In the genomic region with DNA sequence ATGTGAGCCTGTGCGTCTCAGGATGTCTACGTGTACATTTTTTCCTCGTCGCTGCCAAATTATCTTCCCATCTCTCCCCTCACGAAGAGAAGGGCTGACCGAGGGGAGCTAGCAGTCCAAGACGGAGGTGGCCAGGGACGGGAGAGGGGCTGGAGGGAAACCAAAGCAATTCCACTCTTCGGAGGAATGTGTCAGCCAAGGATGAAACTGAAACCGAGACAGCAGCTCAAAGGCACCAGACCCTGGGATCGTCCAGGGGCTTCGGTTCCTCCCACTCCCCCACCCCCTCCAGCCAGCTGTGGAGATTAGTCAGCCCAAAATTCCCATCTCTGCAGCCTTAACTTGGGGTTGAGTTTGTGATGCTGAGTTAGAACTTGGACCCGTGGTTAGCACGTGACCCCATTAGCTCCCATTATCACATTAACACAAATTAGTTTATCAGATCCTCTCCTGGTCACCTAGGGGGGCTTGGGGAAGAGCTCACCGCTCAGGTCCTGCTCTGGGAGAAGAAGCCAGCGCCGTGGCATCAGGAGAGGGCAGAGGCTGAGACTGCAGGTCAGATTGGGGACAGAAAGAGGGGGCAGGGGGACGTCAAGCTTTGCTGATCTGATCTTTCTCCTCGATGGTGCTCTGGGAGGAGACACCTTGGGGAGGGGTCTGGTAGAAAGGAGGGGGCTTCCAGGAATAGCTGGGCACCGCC, we compare ENCODE assay signal across 11 cellular contexts. TPM values are rescaled to one million over a fixed set of nuclear protein-coding genes. Genes with fewer than 3 reads are reported as not detected.
DNase-seq lines count a peak whose midpoint lies in the region; ATAC-seq and TF ChIP-seq lines count a peak whose summit lies in the region.
"Had no signal": no experiment of that assay in that cellular context is flagged by ENCODE, and none has a peak within 500 bp of the region (broad histone marks: within the 10 kb centered on the region; RNA-seq: fewer than 3 reads in every experiment).

No MANE protein-coding gene starts in this region.

- H4K5ac ChIP-seq in H9 (ENCODE audit: insufficient read length, low read depth, low read length), result no peak overlapping the region

- no peak overlapping the region for H3K27ac ChIP-seq in CD4-positive, alpha-beta T cell (ENCODE audit: low read depth, low read length)
- no peak overlapping the region for H3K27ac ChIP-seq in HEK293 (ENCODE audit: extremely low read depth, low read depth, low read length)
- peak overlapping the region; percentile 57 for H3K27ac ChIP-seq in trophoblast cell (ENCODE audit: low read depth, low read length)
- no peak overlapping the region for H3K27ac ChIP-seq in H9 (ENCODE audit: insufficient read length, low read depth, low read length)

- H4K91ac ChIP-seq in trophoblast cell (ENCODE audit: low read depth, low read length) (peak overlapping the region; percentile 38), H9 (ENCODE audit: insufficient read length, low read depth, low read length) (no peak overlapping the region)

- no peak for DNase-seq in CD4-positive, alpha-beta T cell
- DNase-seq in chondrocyte (ENCODE audit: low spot score) (no peak), trophoblast cell (peak in 1 of 2 donors; percentile 71), NCI-H2081 (lab: John Stamatoyannopoulos, UW) (no peak), H9 (no peak)
- no peak for DNase-seq in NK-92 treated with Interleukin-12 subunit alpha and Interleukin-12 subunit beta, amount 100 ng/mL, for 24 hours (lab: John Stamatoyannopoulos, UW)
- DNase-seq: naive thymus-derived CD4-positive, alpha-beta T cell; NCI-H187; T1000 had no signal

- peak overlapping the region; percentile 75 for H2BK120ac ChIP-seq in trophoblast cell (ENCODE audit: insufficient read depth, low read length, poor library complexity)
- H2BK120ac ChIP-seq in H9 (ENCODE audit: low read depth, low read length, poor library complexity, severe bottlenecking), result no peak overlapping the region

- H2BK12ac ChIP-seq in trophoblast cell (ENCODE audit: low read length), result no peak overlapping the region
- H2BK12ac ChIP-seq in H9 (ENCODE audit: insufficient read length, low read depth, low read length), result no peak overlapping the region

- CTCF ChIA-PET in CD4-positive, alpha-beta T cell (lab: Charles Lee), result interaction anchor here (2.1 to 5.7 kb wide), 2 partner anchors 33 to 37 kb away, joined by 19 to 76 read pairs; no protein-coding TSS in a partner anchor
- CTCF ChIA-PET in HEK293 (lab: Yijun Ruan, JAX), result interaction anchor here (0.7 to 1.7 kb wide), 8 partner anchors 11 to 72 kb away, joined by 3 to 7 read pairs (median 3); no protein-coding TSS in a partner anchor

- H3K14ac ChIP-seq in trophoblast cell (ENCODE audit: low read length) (peak overlapping the region; percentile 66), H9 (ENCODE audit: insufficient read depth, low read length) (no peak overlapping the region)

- peaks cover 5% of the 10 kb centered on the region for H3K4me1 Mint-ChIP-seq in CD4-positive, alpha-beta T cell (ENCODE audit: low read depth)
- peaks cover 32% of the 10 kb centered on the region for H3K4me1 Mint-ChIP-seq in chondrocyte (ENCODE audit: low read depth)
- peaks cover 4 to 18% of the 10 kb centered on the region in 2 experiments; a peak in 3 of 4 replicates for H3K4me1 Mint-ChIP-seq in H9

- no peak overlapping the region for H2BK20ac ChIP-seq in H9 (ENCODE audit: low read depth, low read length, poor library complexity, severe bottlenecking)

- H3K4me1 ChIP-seq in HEK293 (ENCODE audit: control insufficient read depth, insufficient read depth, low read length) (no peaks in the 10 kb centered on the region; the same call in 1 of the 2 replicates), trophoblast cell (ENCODE audit: control insufficient read depth in 1 of 2, insufficient read depth in 2 of 2, low read length in 2 of 2) (peaks cover 26 to 34% of the 10 kb centered on the region in 2 experiments), H9 (ENCODE audit: insufficient read depth, low read length) (no peaks in the 10 kb centered on the region; the same call in 1 of the 2 replicates)

- H3K4me3 ChIP-seq in HEK293 (ENCODE audit: low read depth, low read length) (no peak overlapping the region), trophoblast cell (ENCODE audit: low read depth, low read length) (no peak overlapping the region)

- no peaks in the 10 kb centered on the region for H3K9me3 Mint-ChIP-seq in CD4-positive, alpha-beta T cell
- no peaks in the 10 kb centered on the region for H3K9me3 Mint-ChIP-seq in chondrocyte (ENCODE audit: low read depth)
- peaks cover 0 to 80% of the 10 kb centered on the region in 2 experiments; a peak in 3 of 5 replicates for H3K9me3 Mint-ChIP-seq in H9
- H3K9me3 Mint-ChIP-seq: naive thymus-derived CD4-positive, alpha-beta T cell had no signal

- no peak overlapping the region for H3T11ph ChIP-seq in H9 (ENCODE audit: low read length)

- no peak overlapping the region for H2AK5ac ChIP-seq in trophoblast cell (ENCODE audit: low read length)
- H2AK5ac ChIP-seq in H9 (ENCODE audit: insufficient read length, low read length), result no peak overlapping the region

- no peaks in the 10 kb centered on the region for H4K20me1 ChIP-seq in H9 (ENCODE audit: control insufficient read depth, insufficient read depth, insufficient read length)

- H3K27ac Mint-ChIP-seq in CD4-positive, alpha-beta T cell, result no peak overlapping the region
- H3K27ac Mint-ChIP-seq in chondrocyte (ENCODE audit: unreplicated experiment), result peak overlapping the region; percentile 95
- no peak overlapping the region; a peak in 2 of 7 replicates for H3K27ac Mint-ChIP-seq in H9
- H3K27ac Mint-ChIP-seq: activated naive CD8-positive, alpha-beta T cell had no signal

- H3K56ac ChIP-seq in H9 (ENCODE audit: insufficient read length, low read depth, low read length), result no peak overlapping the region

- H3K79me2 ChIP-seq in trophoblast cell (ENCODE audit: control insufficient read depth, insufficient read depth, low read length, poor library complexity) (peaks cover 2% of the 10 kb centered on the region), H9 (ENCODE audit: insufficient read depth, low read length) (no peaks in the 10 kb centered on the region)

- H3K27me3 ChIP-seq in CD4-positive, alpha-beta T cell (ENCODE audit: control insufficient read depth, insufficient read depth, low read length), result no peaks in the 10 kb centered on the region
- H3K27me3 ChIP-seq in trophoblast cell (ENCODE audit: insufficient read depth, low read length) (no peaks in the 10 kb centered on the region), H9 (ENCODE audit: insufficient read depth, low read length) (no peaks in the 10 kb centered on the region)

- H3K4ac ChIP-seq in trophoblast cell (ENCODE audit: low read depth, low read length) (no peak overlapping the region), H9 (ENCODE audit: low read depth, low read length) (no peak overlapping the region)

- no peak for TF ChIP-seq CTCF in CD4-positive, alpha-beta T cell (IDR thresholded peaks at IDR 0.05)
- TF ChIP-seq CTCF in HEK293 (tag by site-specific recombination; IDR thresholded peaks at IDR 0.05) (no peak), chondrocyte (IDR thresholded peaks at IDR 0.05) (no peak), H9 (conservative IDR thresholded peaks at IDR 0.05) (no peak)

- intact Hi-C loops in CD4-positive, alpha-beta T cell (cut with DNase I, micrococcal nuclease), result no loop called here

- H4K8ac ChIP-seq in trophoblast cell (ENCODE audit: low read depth, low read length) (peak overlapping the region; percentile 7), H9 (replicated peaks; ENCODE audit: insufficient read length, low read depth, low read length) (no peak overlapping the region)

- peaks cover 3% of the 10 kb centered on the region for H3K23me2 ChIP-seq in H9 (ENCODE audit: insufficient read length, low read depth, low read length, poor library complexity, severe bottlenecking)

- H3K27me3 Mint-ChIP-seq in CD4-positive, alpha-beta T cell, result no peaks in the 10 kb centered on the region
- H3K27me3 Mint-ChIP-seq in chondrocyte (ENCODE audit: low read depth) (no peaks in the 10 kb centered on the region), H9 (ENCODE audit: low read depth) (peaks cover 62% of the 10 kb centered on the region)
- H3K27me3 Mint-ChIP-seq: activated naive CD8-positive, alpha-beta T cell; naive thymus-derived CD4-positive, alpha-beta T cell had no signal

- H3K9me3 ChIP-seq in CD4-positive, alpha-beta T cell (ENCODE audit: control insufficient read depth, low read length), result no peaks in the 10 kb centered on the region
- H3K9me3 ChIP-seq in HEK293 (ENCODE audit: control insufficient read depth, insufficient read depth, low read depth, low read length), result no peaks in the 10 kb centered on the region
- no peaks in the 10 kb centered on the region for H3K9me3 ChIP-seq in trophoblast cell (ENCODE audit: insufficient read depth, low read depth, low read length)
- peaks cover 8% of the 10 kb centered on the region for H3K9me3 ChIP-seq in H9 (ENCODE audit: control insufficient read depth, low read depth, low read length)

- POLR2A ChIA-PET in CD4-positive, alpha-beta T cell (lab: Charles Lee), result interaction anchor here (1.2 to 1.9 kb wide), 3 partner anchors 27 to 37 kb away, joined by 3 to 9 read pairs (median 3); no protein-coding TSS in a partner anchor
- POLR2A ChIA-PET in HEK293 (lab: Yijun Ruan, JAX), result no interaction called here

- no peak for ATAC-seq in CD4-positive, alpha-beta T cell (ENCODE audit: poor library complexity)
- ATAC-seq: naive thymus-derived CD4-positive, alpha-beta T cell had no signal

- no CpG with 5 or more reads among the region's 20 CpGs for WGBS in trophoblast cell (ENCODE audit: extremely low coverage, insufficient coverage, insufficient read length)
- WGBS in H9 (ENCODE audit: extremely low coverage, insufficient read length, low lambda C conversion rate), result no CpG with 5 or more reads among the region's 20 CpGs

- no peaks in the 10 kb centered on the region for H3K36me3 Mint-ChIP-seq in CD4-positive, alpha-beta T cell (ENCODE audit: low read depth)
- peaks cover 1% of the 10 kb centered on the region for H3K36me3 Mint-ChIP-seq in chondrocyte (ENCODE audit: low read depth)
- no peaks in the 10 kb centered on the region; a peak in 1 of 7 replicates for H3K36me3 Mint-ChIP-seq in H9 (ENCODE audit: insufficient read depth in 1 of 3, low read depth in 3 of 3)
- H3K36me3 Mint-ChIP-seq: activated naive CD8-positive, alpha-beta T cell; naive thymus-derived CD4-positive, alpha-beta T cell had no signal

- H3K36me3 ChIP-seq in HEK293 (ENCODE audit: control insufficient read depth in 2 of 2, insufficient read depth in 1 of 2, low read length in 2 of 2) (no peaks in the 10 kb centered on the region), trophoblast cell (ENCODE audit: control insufficient read depth in 1 of 2, insufficient read depth in 2 of 2, low read length in 2 of 2) (no peaks in the 10 kb centered on the region)

- H3K4me2 ChIP-seq in trophoblast cell (ENCODE audit: low read length) (no peak overlapping the region), H9 (ENCODE audit: insufficient read depth, insufficient read length, low read length) (no peak overlapping the region)

- no peak overlapping the region for H2AFZ ChIP-seq in trophoblast cell (ENCODE audit: insufficient read depth, low read length, poor library complexity)
- no peak overlapping the region for H2AFZ ChIP-seq in H9 (ENCODE audit: low read length)

- H3K79me1 ChIP-seq in trophoblast cell (ENCODE audit: low read length) (peaks cover 21% of the 10 kb centered on the region), H9 (ENCODE audit: insufficient read depth, low read depth, low read length, poor library complexity, severe bottlenecking) (no peaks in the 10 kb centered on the region)

- peak overlapping the region; percentile 56 for H3K4me3 Mint-ChIP-seq in CD4-positive, alpha-beta T cell
- peak overlapping the region; percentile 58 for H3K4me3 Mint-ChIP-seq in chondrocyte (ENCODE audit: unreplicated experiment)
- no peak overlapping the region; a peak in 1 of 5 replicates for H3K4me3 Mint-ChIP-seq in H9
- H3K4me3 Mint-ChIP-seq: activated naive CD8-positive, alpha-beta T cell had no signal

- H3K18ac ChIP-seq in trophoblast cell (ENCODE audit: low read length) (no peak overlapping the region), H9 (ENCODE audit: insufficient read length, low read depth, low read length) (no peak overlapping the region)

- H3K23ac ChIP-seq in trophoblast cell (ENCODE audit: low read length) (no peak overlapping the region), H9 (ENCODE audit: insufficient read length, low read depth, low read length) (no peak overlapping the region)

- H3K9ac ChIP-seq in trophoblast cell (ENCODE audit: low read length) (no peak overlapping the region), H9 (ENCODE audit: extremely low read depth, insufficient read length, low read length) (no peak overlapping the region)

- H4K12ac ChIP-seq in trophoblast cell (ENCODE audit: low read depth, low read length), result no peak overlapping the region

- peak overlapping the region; percentile 68 for H2BK5ac ChIP-seq in trophoblast cell (ENCODE audit: low read depth, low read length, poor library complexity)
- no peak overlapping the region for H2BK5ac ChIP-seq in H9 (ENCODE audit: insufficient read length, low read length)

- H2BK15ac ChIP-seq in H9 (ENCODE audit: low read depth, low read length), result no peak overlapping the region

RNA-seq across cellular contexts. Expression of a gene that starts 8.8 kb away (rescaled TPM):
- 10 to 100 TPM; 17.3 to 17.4 TPM for total RNA-seq in CD4-positive, alpha-beta T cell
- total RNA-seq in chondrocyte, result 18.1 to 25.7 TPM (median 22.2 TPM) in 3 replicates
- polyA plus RNA-seq in trophoblast cell (2013), result 26.2 and 27.5 TPM in 2 replicates
- total RNA-seq in H9 (2021), result 0.59 and 0.81 TPM in 2 replicates

RNA-seq across cellular contexts. Expression of a gene that starts 46.5 kb away (rescaled TPM):
- total RNA-seq in CD4-positive, alpha-beta T cell, result 1 to 10 TPM; 6.1 to 6.4 TPM
- 29.2 to 30.9 TPM (median 30.2 TPM) in 3 replicates for total RNA-seq in chondrocyte
- polyA plus RNA-seq in trophoblast cell (2013), result 25.7 and 25.9 TPM in 2 replicates
- 43.7 and 45.9 TPM in 2 replicates for total RNA-seq in H9 (2021)

RNA-seq across cellular contexts. Expression of a gene that starts 52.7 kb away (rescaled TPM):
- total RNA-seq in CD4-positive, alpha-beta T cell, result 10 to 100 TPM; 14.4 to 14.8 TPM
- total RNA-seq in chondrocyte, result 3.2 to 16.7 TPM (median 16.7 TPM) in 3 replicates
- 1.0 and 1.1 TPM in 2 replicates for polyA plus RNA-seq in trophoblast cell (2013)
- total RNA-seq in H9 (2021), result 0.59 and 0.92 TPM in 2 replicates

Comparison
In these comparisons a context has a peak if more than half of its experiments do, and no peak if none do; other contexts are left out.
1. H3K4me3 Mint-ChIP-seq: peak in CD4-positive, alpha-beta T cell (single experiment) and chondrocyte (single experiment); none in H9 (0 of 2).
2. RNA of a gene that starts 8.8 kb away (total RNA-seq): 18.1 to 25.7 TPM in chondrocyte and 17.3 to 17.4 TPM in CD4-positive, alpha-beta T cell; 0.59 to 0.81 TPM in H9; every median in the first group is over 10 times any median in the second.